In genomic region chr11:1880746-1881441, GRCh38 we compare ENCODE assay signal across 12 cellular contexts. TPM values are rescaled to one million over a fixed set of nuclear protein-coding genes. Genes with fewer than 3 reads are reported as not detected.
DNase-seq lines count a peak whose midpoint lies in the region; ATAC-seq and TF ChIP-seq lines count a peak whose summit lies in the region.
"Had no signal": no experiment of that assay in that cellular context is flagged by ENCODE, and none has a peak within 500 bp of the region (broad histone marks: within the 10 kb centered on the region; RNA-seq: fewer than 3 reads in every experiment).

No MANE protein-coding gene starts in this region.

- H3K36me3 Mint-ChIP-seq in activated naive CD4-positive, alpha-beta T cell treated with anti-CD3 and anti-CD28 coated beads, Interleukin-2, amount 10 ng/mL, durations not matched to agents 7 days and 5 days = no peaks in the 10 kb centered on the region
- H3K36me3 Mint-ChIP-seq in natural killer cell treated with Interleukin-12 subunit alpha and Interleukin-12 subunit beta and Interleukin-15 and Interleukin-18, amount 100 ng/mL, for 72 hours = no peaks in the 10 kb centered on the region
- no peaks in the 10 kb centered on the region for H3K36me3 Mint-ChIP-seq in MCF 10A (ENCODE audit: insufficient read depth, unreplicated experiment)

- no TSS peak for BruUV-seq in MCF 10A (replicated peaks; lab: Mats Ljungman, UMichigan)

- intact Hi-C loops in colonic mucosa (cut with DNase I) = loop anchor here (5.0 kb wide), 1 partner anchor 271 kb away; no protein-coding TSS in a partner anchor
- intact Hi-C loops in MCF 10A (cut with micrococcal nuclease) = loop anchor here (5.0 kb wide), 1 partner anchor 36 kb away; the partner anchor contains the start of gene TNNT3

- H3K4me1 Mint-ChIP-seq in activated naive CD4-positive, alpha-beta T cell treated with anti-CD3 and anti-CD28 coated beads, Interleukin-2, amount 10 ng/mL, durations not matched to agents 7 days and 5 days = peaks cover 7% of the 10 kb centered on the region
- H3K4me1 Mint-ChIP-seq in natural killer cell treated with Interleukin-12 subunit alpha and Interleukin-12 subunit beta and Interleukin-15 and Interleukin-18, amount 100 ng/mL, for 72 hours (ENCODE audit: low read depth in 2 of 2) = peaks cover 0 to 11% of the 10 kb centered on the region in 2 donors
- H3K4me1 Mint-ChIP-seq in MCF 10A (ENCODE audit: insufficient read depth, unreplicated experiment) = peaks cover 13% of the 10 kb centered on the region

- peak overlapping the region; percentile 16 to 60 for H3K9ac ChIP-seq in colonic mucosa (ENCODE audit: low read depth in 2 of 2, low read length in 2 of 2)

- no peak overlapping the region for H3K4me3 ChIP-seq in colonic mucosa
- no peak overlapping the region for H3K4me3 ChIP-seq in urinary bladder (ENCODE audit: low read depth, low read length)

- no peaks in the 10 kb centered on the region for H3K27me3 Mint-ChIP-seq in activated naive CD4-positive, alpha-beta T cell treated with anti-CD3 and anti-CD28 coated beads, Interleukin-2, amount 10 ng/mL, durations not matched to agents 7 days and 5 days
- H3K27me3 Mint-ChIP-seq in natural killer cell treated with Interleukin-12 subunit alpha and Interleukin-12 subunit beta and Interleukin-15 and Interleukin-18, amount 100 ng/mL, for 72 hours = no peaks in the 10 kb centered on the region
- H3K27me3 Mint-ChIP-seq in MCF 10A (ENCODE audit: insufficient read depth, unreplicated experiment) = no peaks in the 10 kb centered on the region

- POLR2A ChIA-PET in MCF 10A (lab: Yijun Ruan, JAX) = no interaction called here

- H3K4me1 ChIP-seq in colonic mucosa = no peaks in the 10 kb centered on the region
- H3K4me1 ChIP-seq in urinary bladder (ENCODE audit: insufficient read depth) = no peaks in the 10 kb centered on the region

- DNase-seq in activated naive CD4-positive, alpha-beta T cell treated with anti-CD3 and anti-CD28 coated beads, Interleukin-2, amount 10 ng/mL, durations not matched to agents 7 days and 5 days = peak; percentile 20
- DNase-seq in activated naive CD4-positive, alpha-beta T cell treated with anti-CD3 and anti-CD28 coated beads, Interleukin-2, amount 50 U/mL, for 16 hours = no peak
- DNase-seq in colonic mucosa = peak; percentile 14
- peak; percentile 53 for DNase-seq in natural killer cell treated with Interleukin-12 subunit alpha and Interleukin-12 subunit beta and Interleukin-15 and Interleukin-18, amount 100 ng/mL, for 72 hours (ENCODE audit: low spot score)
- no peak for DNase-seq in MCF 10A (ENCODE audit: unreplicated experiment)
- DNase-seq: NCI-H510A treated with DMSO at 0.1 percent for 48 hours had no signal

- no peak overlapping the region for H3K4me3 Mint-ChIP-seq in activated naive CD4-positive, alpha-beta T cell treated with anti-CD3 and anti-CD28 coated beads, Interleukin-2, amount 10 ng/mL, durations not matched to agents 7 days and 5 days
- H3K4me3 Mint-ChIP-seq in natural killer cell treated with Interleukin-12 subunit alpha and Interleukin-12 subunit beta and Interleukin-15 and Interleukin-18, amount 100 ng/mL, for 72 hours = no peak overlapping the region
- H3K4me3 Mint-ChIP-seq in MCF 10A (ENCODE audit: unreplicated experiment) = no peak overlapping the region
- H3K4me3 Mint-ChIP-seq: activated T-helper 1 cell treated with anti-CD3 and anti-CD28 coated beads, Interleukin-12 subunit alpha, Interleukin-12 subunit beta, Interleukin-2, Interleukin-4 antibody, amounts not matched to agents 30 ng/mL and 10 ng/mL and 1 ng/mL, durations not matched to agents 14 hours and 24 hours and 36 hours had no signal

- H3K27ac ChIP-seq in colonic mucosa = peak overlapping the region; percentile 67
- H3K27ac ChIP-seq in urinary bladder (ENCODE audit: low read depth) = peak overlapping the region; percentile 83
- H3K27ac ChIP-seq: C4-2B had no signal

- CTCF ChIA-PET in activated naive CD4-positive, alpha-beta T cell treated with anti-CD3 and anti-CD28 coated beads, Interleukin-2, amount 10 ng/mL, durations not matched to agents 7 days and 5 days (lab: Charles Lee) = interaction anchor here (1.6 to 2.6 kb wide), 5 partner anchors 10 to 273 kb away, joined by 3 to 22 read pairs (median 7); partner anchors contain the start of genes LSP1, PRR33 and TNNI2
- CTCF ChIA-PET in MCF 10A (lab: Yijun Ruan, JAX) = interaction anchor here (0.5 to 4.4 kb wide), 11 partner anchors 57 to 282 kb away, joined by 3 to 43 read pairs (median 4); no protein-coding TSS in a partner anchor

- TF ChIP-seq CTCF in colonic mucosa (IDR thresholded peaks at IDR 0.05) (no peak), MCF 10A (IDR thresholded peaks at IDR 0.05; ENCODE audit: unreplicated experiment) (no peak)

- no peaks in the 10 kb centered on the region for H3K27me3 ChIP-seq in colonic mucosa

- H3K27ac Mint-ChIP-seq in activated naive CD4-positive, alpha-beta T cell treated with anti-CD3 and anti-CD28 coated beads, Interleukin-2, amount 10 ng/mL, durations not matched to agents 7 days and 5 days = no peak overlapping the region
- no peak overlapping the region for H3K27ac Mint-ChIP-seq in natural killer cell treated with Interleukin-12 subunit alpha and Interleukin-12 subunit beta and Interleukin-15 and Interleukin-18, amount 100 ng/mL, for 72 hours
- H3K27ac Mint-ChIP-seq in MCF 10A (ENCODE audit: low read depth, unreplicated experiment) = no peak overlapping the region
- H3K27ac Mint-ChIP-seq: activated T-helper 1 cell treated with anti-CD3 and anti-CD28 coated beads, Interleukin-12 subunit alpha, Interleukin-12 subunit beta, Interleukin-2, Interleukin-4 antibody, amounts not matched to agents 30 ng/mL and 10 ng/mL and 1 ng/mL, durations not matched to agents 14 hours and 24 hours and 36 hours had no signal

- 76% methylated on average over 9 of the region's 9 CpGs for WGBS in urinary bladder

- ATAC-seq in natural killer cell treated with Interleukin-12 subunit alpha and Interleukin-12 subunit beta and Interleukin-15 and Interleukin-18, amount 100 ng/mL, for 72 hours = no peak
- no peak for ATAC-seq in GM18909 (IDR thresholded peaks at IDR 0.05; ENCODE audit: poor library complexity, unreplicated experiment)
- ATAC-seq in GM19023 (IDR thresholded peaks at IDR 0.05; ENCODE audit: unreplicated experiment) = no peak

- no peaks in the 10 kb centered on the region for H3K9me3 ChIP-seq in colonic mucosa

- no peaks in the 10 kb centered on the region for H3K36me3 ChIP-seq in colonic mucosa
- H3K36me3 ChIP-seq in urinary bladder (ENCODE audit: insufficient read depth) = no peaks in the 10 kb centered on the region

- H3K9me3 Mint-ChIP-seq in activated naive CD4-positive, alpha-beta T cell treated with anti-CD3 and anti-CD28 coated beads, Interleukin-2, amount 10 ng/mL, durations not matched to agents 7 days and 5 days = no peaks in the 10 kb centered on the region
- no peaks in the 10 kb centered on the region for H3K9me3 Mint-ChIP-seq in natural killer cell treated with Interleukin-12 subunit alpha and Interleukin-12 subunit beta and Interleukin-15 and Interleukin-18, amount 100 ng/mL, for 72 hours
- no peaks in the 10 kb centered on the region for H3K9me3 Mint-ChIP-seq in MCF 10A (ENCODE audit: unreplicated experiment)
- H3K9me3 Mint-ChIP-seq: activated T-helper 1 cell treated with anti-CD3 and anti-CD28 coated beads, Interleukin-12 subunit alpha, Interleukin-12 subunit beta, Interleukin-2, Interleukin-4 antibody, amounts not matched to agents 30 ng/mL and 10 ng/mL and 1 ng/mL, durations not matched to agents 14 hours and 24 hours and 36 hours had no signal

RNA-seq across cellular contexts. Expression of gene PRR33, which starts 10.8 kb away (rescaled TPM):
- total RNA-seq in colonic mucosa (not detected), urinary bladder (not detected), MCF 10A (2022) (not detected in 2 replicates)
- total RNA-seq in natural killer cell treated with Interleukin-12 subunit alpha and Interleukin-12 subunit beta and Interleukin-15 and Interleukin-18, amount 100 ng/mL, for 72 hours = not detected
- polyA plus RNA-seq in urinary bladder = 0.28 TPM
- total RNA-seq: pulmonary artery endothelial cell had no signal

RNA-seq across cellular contexts. Expression of gene LSP1, which starts 28.0 kb away (rescaled TPM):
- 10 to 100 TPM; 18.9 to 23.0 TPM for total RNA-seq in colonic mucosa
- total RNA-seq in natural killer cell treated with Interleukin-12 subunit alpha and Interleukin-12 subunit beta and Interleukin-15 and Interleukin-18, amount 100 ng/mL, for 72 hours = 100 to 1,000 TPM; 240 to 358 TPM
- total RNA-seq in urinary bladder = 50.7 TPM
- polyA plus RNA-seq in urinary bladder = 160 TPM
- total RNA-seq in MCF 10A (2022) = 3.3 and 3.7 TPM in 2 replicates
- total RNA-seq: pulmonary artery endothelial cell had no signal

RNA-seq across cellular contexts. Expression of gene TNNT3, which starts 38.6 kb away (rescaled TPM):
- under 1 TPM in 1 of 2 donors, not detected in 1; 0.72 TPM for total RNA-seq in colonic mucosa
- total RNA-seq in natural killer cell treated with Interleukin-12 subunit alpha and Interleukin-12 subunit beta and Interleukin-15 and Interleukin-18, amount 100 ng/mL, for 72 hours = under 1 TPM in 1 of 2 donors, not detected in 1; 0.33 TPM
- 61.6 TPM for total RNA-seq in urinary bladder
- 39.3 TPM for polyA plus RNA-seq in urinary bladder
- total RNA-seq in MCF 10A (2022) = not detected in 2 replicates
- total RNA-seq: pulmonary artery endothelial cell had no signal

RNA-seq across cellular contexts. Expression of gene TNNI2, which starts 42.1 kb away (rescaled TPM):
- under 1 TPM in 1 of 2 donors, not detected in 1; 0.94 TPM for total RNA-seq in colonic mucosa
- 1 to 10 TPM in 1 of 2 donors, not detected in 1; 1.4 TPM for total RNA-seq in natural killer cell treated with Interleukin-12 subunit alpha and Interleukin-12 subunit beta and Interleukin-15 and Interleukin-18, amount 100 ng/mL, for 72 hours
- 32.6 TPM for total RNA-seq in urinary bladder
- 4.6 TPM for polyA plus RNA-seq in urinary bladder
- total RNA-seq in MCF 10A (2022) = 43.3 and 77.7 TPM in 2 replicates
- total RNA-seq: activated T-helper 1 cell treated with anti-CD3 and anti-CD28 coated beads, Interleukin-12 subunit alpha, Interleukin-12 subunit beta, Interleukin-2, Interleukin-4 antibody, amounts not matched to agents 30 ng/mL and 10 ng/mL and 1 ng/mL, durations not matched to agents 14 hours and 24 hours and 36 hours; pulmonary artery endothelial cell had no signal

RNA-seq across cellular contexts. Expression of gene SYT8, which starts 46.1 kb away (rescaled TPM):
- 1 to 10 TPM; 1.7 to 3.5 TPM for total RNA-seq in colonic mucosa
- total RNA-seq in natural killer cell treated with Interleukin-12 subunit alpha and Interleukin-12 subunit beta and Interleukin-15 and Interleukin-18, amount 100 ng/mL, for 72 hours = not detected
- total RNA-seq in urinary bladder = 3.4 TPM
- polyA plus RNA-seq in urinary bladder = 35.6 TPM
- 141 and 308 TPM in 2 replicates for total RNA-seq in MCF 10A (2022)
- total RNA-seq: activated T-helper 1 cell treated with anti-CD3 and anti-CD28 coated beads, Interleukin-12 subunit alpha, Interleukin-12 subunit beta, Interleukin-2, Interleukin-4 antibody, amounts not matched to agents 30 ng/mL and 10 ng/mL and 1 ng/mL, durations not matched to agents 14 hours and 24 hours and 36 hours; pulmonary artery endothelial cell had no signal

Comparison
In these comparisons a context has a peak if more than half of its experiments do, and no peak if none do; other contexts are left out.
1. DNase-seq: peak in activated naive CD4-positive, alpha-beta T cell treated with anti-CD3 and anti-CD28 coated beads, Interleukin-2, amount 10 ng/mL, durations not matched to agents 7 days and 5 days (single experiment), colonic mucosa (single experiment) and natural killer cell treated with Interleukin-12 subunit alpha and Interleukin-12 subunit beta and Interleukin-15 and Interleukin-18, amount 100 ng/mL, for 72 hours (single experiment); none in activated naive CD4-positive, alpha-beta T cell treated with anti-CD3 and anti-CD28 coated beads, Interleukin-2, amount 50 U/mL, for 16 hours (single experiment) and MCF 10A (single experiment).
2. RNA of gene TNNT3, which starts 38.6 kb away (total RNA-seq): 61.6 TPM in urinary bladder (single experiment); 0.72 TPM in colonic mucosa, 0.33 TPM in natural killer cell treated with Interleukin-12 subunit alpha and Interleukin-12 subunit beta and Interleukin-15 and Interleukin-18, amount 100 ng/mL, for 72 hours and not detected in MCF 10A; every median in the first group is over 10 times any median in the second.